ENCODE assay signal across 1 cellular context in the genomic region with DNA sequence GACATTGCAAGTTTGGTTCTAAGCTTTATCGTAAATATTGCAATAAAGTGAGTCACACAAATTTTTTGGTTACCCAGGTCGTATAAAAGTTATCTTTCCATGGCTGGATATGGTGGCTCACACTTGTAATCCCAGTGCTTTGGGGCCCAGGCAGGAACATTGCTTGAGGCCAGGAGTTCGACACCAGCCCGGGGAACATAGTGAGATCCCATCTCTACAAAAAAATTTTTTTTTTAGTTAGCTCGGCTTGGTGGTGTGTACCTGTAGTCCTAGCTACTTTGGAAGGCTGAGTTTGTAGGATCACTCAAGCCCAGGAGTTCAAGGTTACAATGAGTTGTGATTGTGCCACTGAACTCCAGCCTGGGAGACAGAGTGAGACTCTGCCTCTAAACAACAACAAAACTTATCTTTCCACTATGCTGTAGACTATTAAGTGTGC.
TF ChIP-seq lines count a peak whose summit lies in the region.

No MANE protein-coding gene starts in this region.

TF ChIP-seq in HepG2, 621 proteins besides CTCF, POLR2A, EP300 and RAD21 (continued from another document and continues in another):
- TF ChIP-seq, protein P1, sequence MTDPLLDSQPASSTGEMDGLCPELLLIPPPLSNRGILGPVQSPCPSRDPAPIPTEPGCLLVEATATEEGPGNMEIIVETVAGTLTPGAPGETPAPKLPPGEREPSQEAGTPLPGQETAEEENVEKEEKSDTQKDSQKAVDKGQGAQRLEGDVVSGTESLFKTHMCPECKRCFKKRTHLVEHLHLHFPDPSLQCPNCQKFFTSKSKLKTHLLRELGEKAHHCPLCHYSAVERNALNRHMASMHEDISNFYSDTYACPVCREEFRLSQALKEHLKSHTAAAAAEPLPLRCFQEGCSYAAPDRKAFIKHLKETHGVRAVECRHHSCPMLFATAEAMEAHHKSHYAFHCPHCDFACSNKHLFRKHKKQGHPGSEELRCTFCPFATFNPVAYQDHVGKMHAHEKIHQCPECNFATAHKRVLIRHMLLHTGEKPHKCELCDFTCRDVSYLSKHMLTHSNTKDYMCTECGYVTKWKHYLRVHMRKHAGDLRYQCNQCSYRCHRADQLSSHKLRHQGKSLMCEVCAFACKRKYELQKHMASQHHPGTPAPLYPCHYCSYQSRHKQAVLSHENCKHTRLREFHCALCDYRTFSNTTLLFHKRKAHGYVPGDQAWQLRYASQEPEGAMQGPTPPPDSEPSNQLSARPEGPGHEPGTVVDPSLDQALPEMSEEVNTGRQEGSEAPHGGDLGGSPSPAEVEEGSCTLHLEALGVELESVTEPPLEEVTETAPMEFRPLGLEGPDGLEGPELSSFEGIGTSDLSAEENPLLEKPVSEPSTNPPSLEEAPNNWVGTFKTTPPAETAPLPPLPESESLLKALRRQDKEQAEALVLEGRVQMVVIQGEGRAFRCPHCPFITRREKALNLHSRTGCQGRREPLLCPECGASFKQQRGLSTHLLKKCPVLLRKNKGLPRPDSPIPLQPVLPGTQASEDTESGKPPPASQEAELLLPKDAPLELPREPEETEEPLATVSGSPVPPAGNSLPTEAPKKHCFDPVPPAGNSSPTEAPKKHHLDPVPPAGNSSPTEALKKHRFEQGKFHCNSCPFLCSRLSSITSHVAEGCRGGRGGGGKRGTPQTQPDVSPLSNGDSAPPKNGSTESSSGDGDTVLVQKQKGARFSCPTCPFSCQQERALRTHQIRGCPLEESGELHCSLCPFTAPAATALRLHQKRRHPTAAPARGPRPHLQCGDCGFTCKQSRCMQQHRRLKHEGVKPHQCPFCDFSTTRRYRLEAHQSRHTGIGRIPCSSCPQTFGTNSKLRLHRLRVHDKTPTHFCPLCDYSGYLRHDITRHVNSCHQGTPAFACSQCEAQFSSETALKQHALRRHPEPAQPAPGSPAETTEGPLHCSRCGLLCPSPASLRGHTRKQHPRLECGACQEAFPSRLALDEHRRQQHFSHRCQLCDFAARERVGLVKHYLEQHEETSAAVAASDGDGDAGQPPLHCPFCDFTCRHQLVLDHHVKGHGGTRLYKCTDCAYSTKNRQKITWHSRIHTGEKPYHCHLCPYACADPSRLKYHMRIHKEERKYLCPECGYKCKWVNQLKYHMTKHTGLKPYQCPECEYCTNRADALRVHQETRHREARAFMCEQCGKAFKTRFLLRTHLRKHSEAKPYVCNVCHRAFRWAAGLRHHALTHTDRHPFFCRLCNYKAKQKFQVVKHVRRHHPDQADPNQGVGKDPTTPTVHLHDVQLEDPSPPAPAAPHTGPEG (CRISPR knock-in tag; IDR thresholded peaks at IDR 0.05) = no peak
- TF ChIP-seq ZNF75D (CRISPR knock-in tag; IDR thresholded peaks at IDR 0.05; ENCODE audit: borderline replicate concordance) = no peak
- no peak for TF ChIP-seq ARNT (IDR thresholded peaks at IDR 0.05)
- no peak for TF ChIP-seq ATF1 (CRISPR knock-in tag; IDR thresholded peaks at IDR 0.05)
- TF ChIP-seq, protein P2, sequence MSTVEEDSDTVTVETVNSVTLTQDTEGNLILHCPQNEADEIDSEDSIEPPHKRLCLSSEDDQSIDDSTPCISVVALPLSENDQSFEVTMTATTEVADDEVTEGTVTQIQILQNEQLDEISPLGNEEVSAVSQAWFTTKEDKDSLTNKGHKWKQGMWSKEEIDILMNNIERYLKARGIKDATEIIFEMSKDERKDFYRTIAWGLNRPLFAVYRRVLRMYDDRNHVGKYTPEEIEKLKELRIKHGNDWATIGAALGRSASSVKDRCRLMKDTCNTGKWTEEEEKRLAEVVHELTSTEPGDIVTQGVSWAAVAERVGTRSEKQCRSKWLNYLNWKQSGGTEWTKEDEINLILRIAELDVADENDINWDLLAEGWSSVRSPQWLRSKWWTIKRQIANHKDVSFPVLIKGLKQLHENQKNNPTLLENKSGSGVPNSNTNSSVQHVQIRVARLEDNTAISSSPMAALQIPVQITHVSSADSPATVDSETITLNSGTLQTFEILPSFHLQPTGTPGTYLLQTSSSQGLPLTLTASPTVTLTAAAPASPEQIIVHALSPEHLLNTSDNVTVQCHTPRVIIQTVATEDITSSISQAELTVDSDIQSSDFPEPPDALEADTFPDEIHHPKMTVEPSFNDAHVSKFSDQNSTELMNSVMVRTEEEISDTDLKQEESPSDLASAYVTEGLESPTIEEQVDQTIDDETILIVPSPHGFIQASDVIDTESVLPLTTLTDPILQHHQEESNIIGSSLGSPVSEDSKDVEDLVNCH (CRISPR knock-in tag; IDR thresholded peaks at IDR 0.05) = no peak
- TF ChIP-seq TCF12 (IDR thresholded peaks at IDR 0.05) = no peak
- TF ChIP-seq TCF12 (CRISPR knock-in tag; IDR thresholded peaks at IDR 0.05) = no peak
- TF ChIP-seq, protein P3, sequence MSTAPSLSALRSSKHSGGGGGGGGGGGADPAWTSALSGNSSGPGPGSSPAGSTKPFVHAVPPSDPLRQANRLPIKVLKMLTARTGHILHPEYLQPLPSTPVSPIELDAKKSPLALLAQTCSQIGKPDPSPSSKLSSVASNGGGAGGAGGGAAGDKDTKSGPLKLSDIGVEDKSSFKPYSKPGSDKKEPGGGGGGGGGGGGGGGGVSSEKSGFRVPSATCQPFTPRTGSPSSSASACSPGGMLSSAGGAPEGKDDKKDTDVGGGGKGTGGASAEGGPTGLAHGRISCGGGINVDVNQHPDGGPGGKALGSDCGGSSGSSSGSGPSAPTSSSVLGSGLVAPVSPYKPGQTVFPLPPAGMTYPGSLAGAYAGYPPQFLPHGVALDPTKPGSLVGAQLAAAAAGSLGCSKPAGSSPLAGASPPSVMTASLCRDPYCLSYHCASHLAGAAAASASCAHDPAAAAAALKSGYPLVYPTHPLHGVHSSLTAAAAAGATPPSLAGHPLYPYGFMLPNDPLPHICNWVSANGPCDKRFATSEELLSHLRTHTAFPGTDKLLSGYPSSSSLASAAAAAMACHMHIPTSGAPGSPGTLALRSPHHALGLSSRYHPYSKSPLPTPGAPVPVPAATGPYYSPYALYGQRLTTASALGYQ (CRISPR knock-in tag; IDR thresholded peaks at IDR 0.05) = no peak
- no peak for TF ChIP-seq MLLT10 (CRISPR knock-in tag; IDR thresholded peaks at IDR 0.05)
- no peak for TF ChIP-seq PHF21A (CRISPR knock-in tag; IDR thresholded peaks at IDR 0.05)
- peak; percentile 55; the same call in 1 of the 2 replicates for TF ChIP-seq BCL6 (CRISPR knock-in tag; IDR thresholded peaks at IDR 0.05)
- TF ChIP-seq MAX (IDR thresholded peaks at IDR 0.05) = no peak
- TF ChIP-seq FOXA3 (CRISPR knock-in tag; IDR thresholded peaks at IDR 0.05) = peak; percentile 41; the same call in 1 of the 2 replicates
- TF ChIP-seq DPF2 (CRISPR knock-in tag; IDR thresholded peaks at IDR 0.05; ENCODE audit: borderline replicate concordance, low read depth) = no peak
- peak; percentile 62; the same call in 1 of the 2 replicates for TF ChIP-seq ZNF501 (CRISPR knock-in tag; IDR thresholded peaks at IDR 0.05)
- TF ChIP-seq ZBTB8A (CRISPR knock-in tag; IDR thresholded peaks at IDR 0.05; ENCODE audit: borderline replicate concordance, low read depth) = no peak
- TF ChIP-seq ELF4 (CRISPR knock-in tag; IDR thresholded peaks at IDR 0.05; ENCODE audit: borderline replicate concordance) = no peak
- TF ChIP-seq ZNF274 (CRISPR knock-in tag; IDR thresholded peaks at IDR 0.05) = peak; percentile 53; the same call in 1 of the 2 replicates
- TF ChIP-seq ZNF251 (CRISPR knock-in tag; IDR thresholded peaks at IDR 0.05) = no peak
- TF ChIP-seq KLF12 (CRISPR knock-in tag; IDR thresholded peaks at IDR 0.05; ENCODE audit: borderline replicate concordance) = no peak
- TF ChIP-seq PPARG (CRISPR knock-in tag; conservative IDR thresholded peaks at IDR 0.05) = no peak
- TF ChIP-seq CCDC6 (CRISPR knock-in tag; IDR thresholded peaks at IDR 0.05) = no peak
- TF ChIP-seq POLR2G (IDR thresholded peaks at IDR 0.05; ENCODE audit: low read depth, low read length) = no peak
- TF ChIP-seq MYC (CRISPR knock-in tag; IDR thresholded peaks at IDR 0.05; ENCODE audit: borderline replicate concordance) = no peak
- TF ChIP-seq ZNF383 (CRISPR knock-in tag; IDR thresholded peaks at IDR 0.05; ENCODE audit: borderline replicate concordance) = no peak
- TF ChIP-seq, protein P4, sequence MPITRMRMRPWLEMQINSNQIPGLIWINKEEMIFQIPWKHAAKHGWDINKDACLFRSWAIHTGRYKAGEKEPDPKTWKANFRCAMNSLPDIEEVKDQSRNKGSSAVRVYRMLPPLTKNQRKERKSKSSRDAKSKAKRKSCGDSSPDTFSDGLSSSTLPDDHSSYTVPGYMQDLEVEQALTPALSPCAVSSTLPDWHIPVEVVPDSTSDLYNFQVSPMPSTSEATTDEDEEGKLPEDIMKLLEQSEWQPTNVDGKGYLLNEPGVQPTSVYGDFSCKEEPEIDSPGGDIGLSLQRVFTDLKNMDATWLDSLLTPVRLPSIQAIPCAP (CRISPR knock-in tag; IDR thresholded peaks at IDR 0.05; ENCODE audit: low read depth) = no peak
- TF ChIP-seq ZFP36 (IDR thresholded peaks at IDR 0.05; ENCODE audit: borderline replicate concordance, low read depth, low read length, partially characterized antibody) = no peak
- no peak; the same call in 1 of the 2 replicates for TF ChIP-seq ZNF772 (CRISPR knock-in tag; IDR thresholded peaks at IDR 0.05)
- TF ChIP-seq SCMH1 (CRISPR knock-in tag; IDR thresholded peaks at IDR 0.05; ENCODE audit: borderline replicate concordance) = no peak
- no peak for TF ChIP-seq ZNF143 (CRISPR knock-in tag; IDR thresholded peaks at IDR 0.05)
- TF ChIP-seq SNAI1 (CRISPR knock-in tag; IDR thresholded peaks at IDR 0.05; ENCODE audit: borderline replicate concordance) = no peak
- no peak for TF ChIP-seq ZNF225 (CRISPR knock-in tag; IDR thresholded peaks at IDR 0.05)
- TF ChIP-seq KAT7 (CRISPR knock-in tag; IDR thresholded peaks at IDR 0.05; ENCODE audit: borderline replicate concordance) = no peak
- no peak for TF ChIP-seq NR3C1 (CRISPR knock-in tag; IDR thresholded peaks at IDR 0.05)
- no peak for TF ChIP-seq ZKSCAN5 (CRISPR knock-in tag; IDR thresholded peaks at IDR 0.05)
- TF ChIP-seq, protein P5, sequence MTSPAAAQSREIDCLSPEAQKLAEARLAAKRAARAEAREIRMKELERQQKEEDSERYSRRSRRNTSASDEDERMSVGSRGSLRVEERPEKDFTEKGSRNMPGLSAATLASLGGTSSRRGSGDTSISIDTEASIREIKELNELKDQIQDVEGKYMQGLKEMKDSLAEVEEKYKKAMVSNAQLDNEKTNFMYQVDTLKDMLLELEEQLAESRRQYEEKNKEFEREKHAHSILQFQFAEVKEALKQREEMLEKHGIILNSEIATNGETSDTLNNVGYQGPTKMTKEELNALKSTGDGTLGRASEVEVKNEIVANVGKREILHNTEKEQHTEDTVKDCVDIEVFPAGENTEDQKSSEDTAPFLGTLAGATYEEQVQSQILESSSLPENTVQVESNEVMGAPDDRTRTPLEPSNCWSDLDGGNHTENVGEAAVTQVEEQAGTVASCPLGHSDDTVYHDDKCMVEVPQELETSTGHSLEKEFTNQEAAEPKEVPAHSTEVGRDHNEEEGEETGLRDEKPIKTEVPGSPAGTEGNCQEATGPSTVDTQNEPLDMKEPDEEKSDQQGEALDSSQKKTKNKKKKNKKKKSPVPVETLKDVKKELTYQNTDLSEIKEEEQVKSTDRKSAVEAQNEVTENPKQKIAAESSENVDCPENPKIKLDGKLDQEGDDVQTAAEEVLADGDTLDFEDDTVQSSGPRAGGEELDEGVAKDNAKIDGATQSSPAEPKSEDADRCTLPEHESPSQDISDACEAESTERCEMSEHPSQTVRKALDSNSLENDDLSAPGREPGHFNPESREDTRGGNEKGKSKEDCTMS (CRISPR knock-in tag; conservative IDR thresholded peaks at IDR 0.05) = no peak
- no peak for TF ChIP-seq RARG (CRISPR knock-in tag; IDR thresholded peaks at IDR 0.05; ENCODE audit: low read depth)
- TF ChIP-seq EHMT2 (IDR thresholded peaks at IDR 0.05; ENCODE audit: borderline replicate concordance, low read depth, low read length) = no peak
- no peak for TF ChIP-seq SYNCRIP (IDR thresholded peaks at IDR 0.05; ENCODE audit: insufficient read depth, low read depth, low read length)
- no peak for TF ChIP-seq REXO4 (CRISPR knock-in tag; IDR thresholded peaks at IDR 0.05; ENCODE audit: borderline replicate concordance)
- no peak for TF ChIP-seq ZNF138 (CRISPR knock-in tag; IDR thresholded peaks at IDR 0.05; ENCODE audit: low read depth)
- TF ChIP-seq ZNF891 (CRISPR knock-in tag; IDR thresholded peaks at IDR 0.05) = no peak
- no peak for TF ChIP-seq MZF1 (CRISPR knock-in tag; IDR thresholded peaks at IDR 0.05; ENCODE audit: borderline replicate concordance)
- no peak for TF ChIP-seq ZNF761 (CRISPR knock-in tag; conservative IDR thresholded peaks at IDR 0.05)
- no peak for TF ChIP-seq FOXA1 (IDR thresholded peaks at IDR 0.05)
- TF ChIP-seq FOXA1 (CRISPR knock-in tag; IDR thresholded peaks at IDR 0.05) = no peak
- no peak for TF ChIP-seq ZFY (CRISPR knock-in tag; IDR thresholded peaks at IDR 0.05)
- no peak for TF ChIP-seq ZBTB26 (CRISPR knock-in tag; IDR thresholded peaks at IDR 0.05; ENCODE audit: borderline replicate concordance)
- TF ChIP-seq CENPT (CRISPR knock-in tag; IDR thresholded peaks at IDR 0.05; ENCODE audit: low read depth) = no peak
- TF ChIP-seq ZNF746 (CRISPR knock-in tag; IDR thresholded peaks at IDR 0.05) = no peak
